In genomic region chr3:197297476-197298340, GRCh38 we compare ENCODE assay signal across 8 cellular contexts. TPM values are rescaled to one million over a fixed set of nuclear protein-coding genes. Genes with fewer than 3 reads are reported as not detected.
DNase-seq lines count a peak whose midpoint lies in the region; ATAC-seq, FAIRE-seq and TF ChIP-seq lines count a peak whose summit lies in the region.

No MANE protein-coding gene starts in this region.

- no peaks in the 10 kb centered on the region for H3K36me3 ChIP-seq in colonic mucosa

- peak overlapping the region; percentile 95 for H3K4me3 ChIP-seq in colonic mucosa

- H3K27me3 ChIP-seq in colonic mucosa = no peaks in the 10 kb centered on the region

- DNase-seq in Ammon's horn (ENCODE audit: low spot score) (peak; percentile 86), GM19239 (ENCODE audit: insufficient read length, low spot score) (peak; percentile 81), NCI-H446 treated with DMSO at 0.1 percent for 48 hours (lab: John Stamatoyannopoulos, UW) (peak; percentile 80), colonic mucosa (peak; percentile 92), left lobe of liver (ENCODE audit: low spot score) (peak; percentile 92)
- DNase-seq in activated CD4-positive, alpha-beta T cell treated with anti-CD3 and anti-CD28 coated beads for 4 hours = peak; percentile 88 to 89
- peak; percentile 89 to 91 for DNase-seq in stimulated activated CD4-positive, alpha-beta T cell treated with anti-CD3 and anti-CD28 coated beads, Interleukin-2, amount 100 ng/mL, for 24 hours

- H3K27ac ChIP-seq in colonic mucosa = peak overlapping the region; percentile 93

- intact Hi-C loops in colonic mucosa (cut with DNase I) = no loop called here

- H3K9me3 ChIP-seq in colonic mucosa = no peaks in the 10 kb centered on the region

- peak overlapping the region; percentile 72 to 88 for H3K9ac ChIP-seq in colonic mucosa (ENCODE audit: low read depth in 2 of 2, low read length in 2 of 2)

- H3K4me1 ChIP-seq in colonic mucosa = no peaks in the 10 kb centered on the region

- FAIRE-seq in GM19239 (lab: Jason Lieb, UNC) = peak; percentile 83

- no peak for TF ChIP-seq CTCF in colonic mucosa (IDR thresholded peaks at IDR 0.05)

- ATAC-seq in HG03432 (IDR thresholded peaks at IDR 0.05; ENCODE audit: unreplicated experiment) = peak; percentile 81
- ATAC-seq in left lobe of liver = peak; percentile 83

RNA-seq across cellular contexts. Expression of gene DLG1, which starts 0.7 kb away (rescaled TPM):
- total RNA-seq in colonic mucosa (100 to 1,000 TPM; 115 to 124 TPM), left lobe of liver (49.0 TPM)

Comparison
In these comparisons a context has a peak if more than half of its experiments do, and no peak if none do; other contexts are left out.
1. Peak in every context shown above with its lines: DNase-seq, ATAC-seq, H3K4me3 ChIP-seq and H3K27ac ChIP-seq.